ENCODE assay signal across 1 cellular context in the genomic region with DNA sequence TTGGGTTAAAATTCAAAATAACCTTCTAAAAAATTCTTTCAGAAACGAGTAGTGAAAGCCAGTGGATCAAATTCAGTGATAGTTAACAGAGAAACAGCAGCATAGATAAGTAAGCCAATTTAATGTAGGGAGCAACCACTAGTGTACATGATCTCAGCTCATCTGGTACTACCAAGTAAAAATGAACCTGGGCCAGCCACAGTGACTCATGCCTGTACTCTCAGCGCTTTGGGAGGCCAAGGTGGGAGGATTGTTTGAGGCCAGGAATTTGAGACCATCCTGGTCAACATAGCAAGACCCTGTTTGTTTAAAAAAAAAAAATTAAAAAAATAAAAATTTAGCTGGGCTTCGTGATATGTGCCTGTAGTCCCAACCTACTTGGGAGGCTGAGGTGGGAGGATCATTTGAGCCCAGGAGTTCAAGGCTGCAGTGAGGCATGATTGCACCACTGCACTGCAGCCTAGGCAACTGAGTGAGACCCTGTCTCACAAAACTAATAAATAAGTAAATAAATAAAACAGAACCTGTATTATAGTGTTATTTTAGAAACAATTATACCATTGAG.
TF ChIP-seq lines count a peak whose summit lies in the region.

No MANE protein-coding gene starts in this region.

TF ChIP-seq in SK-N-SH treated with all-trans-retinoic acid at 6 μM for 48 hours, 23 proteins besides CTCF, POLR2A, EP300 and RAD21:
- no peak for TF ChIP-seq ISL1 (CRISPR knock-in tag; IDR thresholded peaks at IDR 0.05)
- no peak for TF ChIP-seq ZNF565 (CRISPR knock-in tag; conservative IDR thresholded peaks at IDR 0.05; ENCODE audit: low read depth)
- no peak for TF ChIP-seq TOX (CRISPR knock-in tag; IDR thresholded peaks at IDR 0.05; ENCODE audit: borderline replicate concordance)
- no peak for TF ChIP-seq POU6F1 (CRISPR knock-in tag; IDR thresholded peaks at IDR 0.05; ENCODE audit: borderline replicate concordance, low read depth)
